Comparison of ENCODE assay signal across 1 cellular context in genomic region chr17:48636177-48637018, GRCh38.
A peak's percentile ranks its signal among the peaks of the same experiment; 100 is the strongest.
TF ChIP-seq lines count a peak whose summit lies in the region.

No MANE protein-coding gene starts in this region.

TF ChIP-seq in K562, 482 proteins besides CTCF, POLR2A, EP300 and RAD21 (continues in another document):
- no peak for TF ChIP-seq ZNF449 (CRISPR knock-in tag; IDR thresholded peaks at IDR 0.05)
- no peak for TF ChIP-seq RFX1 (IDR thresholded peaks at IDR 0.05)
- no peak for TF ChIP-seq ZNF785 (CRISPR knock-in tag; IDR thresholded peaks at IDR 0.05)
- no peak for TF ChIP-seq MBD2 (IDR thresholded peaks at IDR 0.05; ENCODE audit: borderline replicate concordance, low read depth)
- TF ChIP-seq ZFP30 (CRISPR knock-in tag; IDR thresholded peaks at IDR 0.05; ENCODE audit: borderline replicate concordance): no peak
- no peak for TF ChIP-seq CBX8 (IDR thresholded peaks at IDR 0.05; ENCODE audit: borderline replicate concordance, extremely low read depth, low read depth, low read length, poor library complexity, severe bottlenecking)
- TF ChIP-seq RBM22 (IDR thresholded peaks at IDR 0.05; ENCODE audit: low read depth, low read length, poor library complexity, severe bottlenecking): no peak
- no peak for TF ChIP-seq ARHGAP35 (IDR thresholded peaks at IDR 0.05; ENCODE audit: partially characterized antibody)
- TF ChIP-seq MAFG (tag; conservative IDR thresholded peaks at IDR 0.05): no peak
- no peak for TF ChIP-seq FOXP1 (CRISPR knock-in tag; IDR thresholded peaks at IDR 0.05)
- no peak for TF ChIP-seq ZNF253 (CRISPR knock-in tag; conservative IDR thresholded peaks at IDR 0.05)
- no peak for TF ChIP-seq NELFE (IDR thresholded peaks at IDR 0.05; ENCODE audit: insufficient read depth, insufficient read length)
- no peak for TF ChIP-seq MCM5 (IDR thresholded peaks at IDR 0.05; ENCODE audit: low read depth)
- no peak for TF ChIP-seq ETV5 (CRISPR knock-in tag; IDR thresholded peaks at IDR 0.05; ENCODE audit: low read depth)
- TF ChIP-seq RNF219 (CRISPR knock-in tag; IDR thresholded peaks at IDR 0.05): no peak
- TF ChIP-seq KHSRP (IDR thresholded peaks at IDR 0.05): no peak
- TF ChIP-seq SAP30 (IDR thresholded peaks at IDR 0.05; ENCODE audit: borderline replicate concordance, insufficient read depth, low read depth, low read length, poor library complexity, severe bottlenecking): no peak
- TF ChIP-seq ZBTB49 (CRISPR knock-in tag; IDR thresholded peaks at IDR 0.05; ENCODE audit: borderline replicate concordance): no peak
- no peak for TF ChIP-seq ZFP91 (CRISPR knock-in tag; IDR thresholded peaks at IDR 0.05)
- no peak for TF ChIP-seq DPF2 (IDR thresholded peaks at IDR 0.05)
- TF ChIP-seq YBX1 (IDR thresholded peaks at IDR 0.05): no peak
- no peak for TF ChIP-seq SRSF3 (IDR thresholded peaks at IDR 0.05; ENCODE audit: insufficient read depth, low read length)
- TF ChIP-seq NKRF (IDR thresholded peaks at IDR 0.05; ENCODE audit: borderline replicate concordance): no peak
- peak; percentile 38; the same call in 1 of the 2 replicates for TF ChIP-seq MAX (CRISPR knock-in tag; IDR thresholded peaks at IDR 0.05)
- no peak for TF ChIP-seq HNRNPH1 (optimal IDR thresholded peaks at IDR 0.05; ENCODE audit: low read depth, low read length)
- TF ChIP-seq EHMT2 (IDR thresholded peaks at IDR 0.05): no peak
- no peak for TF ChIP-seq E2F8 (IDR thresholded peaks at IDR 0.05; ENCODE audit: low read depth, partially characterized antibody)
- peak in 2 of 3 experiments; percentile 30 to 69 for TF ChIP-seq YY1 (IDR thresholded peaks at IDR 0.05; ENCODE audit: borderline replicate concordance in 1 of 3, control insufficient read depth in 1 of 3, extremely low read depth in 1 of 3, insufficient read depth in 3 of 3, insufficient read length in 1 of 3, insufficient replicate concordance in 2 of 3, low read depth in 1 of 3, low read length in 2 of 3)
- TF ChIP-seq ZMIZ1 (IDR thresholded peaks at IDR 0.05; ENCODE audit: low read depth in 2 of 2, low read length in 2 of 2): no peak
- TF ChIP-seq ZNF431 (CRISPR knock-in tag; IDR thresholded peaks at IDR 0.05): no peak
- TF ChIP-seq CEBPB (tag; IDR thresholded peaks at IDR 0.05): no peak
- TF ChIP-seq HBP1 (CRISPR knock-in tag; IDR thresholded peaks at IDR 0.05): no peak
- no peak; a peak in 1 of 4 replicates for TF ChIP-seq HDAC1 (IDR thresholded peaks at IDR 0.05)
- no peak for TF ChIP-seq SNAPC5 (CRISPR knock-in tag; IDR thresholded peaks at IDR 0.05)
